Comparison of ENCODE assay signal across 1 cellular context in the genomic region with DNA sequence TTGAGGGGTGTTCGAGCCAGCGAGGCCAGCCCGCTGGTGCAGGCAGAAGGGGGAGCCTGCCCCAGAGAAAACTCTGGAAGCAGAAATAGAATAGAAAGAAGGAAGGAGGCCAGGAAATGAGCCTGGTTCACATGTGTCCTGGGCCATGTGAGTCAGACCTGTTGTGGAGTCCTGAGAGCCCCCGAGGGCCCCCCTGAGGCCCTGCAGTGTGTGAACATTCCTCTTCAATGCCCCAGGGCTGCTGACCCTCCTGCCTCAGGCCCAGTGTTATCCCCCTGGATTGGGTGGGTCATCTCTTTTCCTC.
TF ChIP-seq lines count a peak whose summit lies in the region.

No MANE protein-coding gene starts in this region.

TF ChIP-seq in GM23338, 12 proteins besides CTCF, POLR2A, EP300 and RAD21 (continued from another document):
- TF ChIP-seq, protein P1, sequence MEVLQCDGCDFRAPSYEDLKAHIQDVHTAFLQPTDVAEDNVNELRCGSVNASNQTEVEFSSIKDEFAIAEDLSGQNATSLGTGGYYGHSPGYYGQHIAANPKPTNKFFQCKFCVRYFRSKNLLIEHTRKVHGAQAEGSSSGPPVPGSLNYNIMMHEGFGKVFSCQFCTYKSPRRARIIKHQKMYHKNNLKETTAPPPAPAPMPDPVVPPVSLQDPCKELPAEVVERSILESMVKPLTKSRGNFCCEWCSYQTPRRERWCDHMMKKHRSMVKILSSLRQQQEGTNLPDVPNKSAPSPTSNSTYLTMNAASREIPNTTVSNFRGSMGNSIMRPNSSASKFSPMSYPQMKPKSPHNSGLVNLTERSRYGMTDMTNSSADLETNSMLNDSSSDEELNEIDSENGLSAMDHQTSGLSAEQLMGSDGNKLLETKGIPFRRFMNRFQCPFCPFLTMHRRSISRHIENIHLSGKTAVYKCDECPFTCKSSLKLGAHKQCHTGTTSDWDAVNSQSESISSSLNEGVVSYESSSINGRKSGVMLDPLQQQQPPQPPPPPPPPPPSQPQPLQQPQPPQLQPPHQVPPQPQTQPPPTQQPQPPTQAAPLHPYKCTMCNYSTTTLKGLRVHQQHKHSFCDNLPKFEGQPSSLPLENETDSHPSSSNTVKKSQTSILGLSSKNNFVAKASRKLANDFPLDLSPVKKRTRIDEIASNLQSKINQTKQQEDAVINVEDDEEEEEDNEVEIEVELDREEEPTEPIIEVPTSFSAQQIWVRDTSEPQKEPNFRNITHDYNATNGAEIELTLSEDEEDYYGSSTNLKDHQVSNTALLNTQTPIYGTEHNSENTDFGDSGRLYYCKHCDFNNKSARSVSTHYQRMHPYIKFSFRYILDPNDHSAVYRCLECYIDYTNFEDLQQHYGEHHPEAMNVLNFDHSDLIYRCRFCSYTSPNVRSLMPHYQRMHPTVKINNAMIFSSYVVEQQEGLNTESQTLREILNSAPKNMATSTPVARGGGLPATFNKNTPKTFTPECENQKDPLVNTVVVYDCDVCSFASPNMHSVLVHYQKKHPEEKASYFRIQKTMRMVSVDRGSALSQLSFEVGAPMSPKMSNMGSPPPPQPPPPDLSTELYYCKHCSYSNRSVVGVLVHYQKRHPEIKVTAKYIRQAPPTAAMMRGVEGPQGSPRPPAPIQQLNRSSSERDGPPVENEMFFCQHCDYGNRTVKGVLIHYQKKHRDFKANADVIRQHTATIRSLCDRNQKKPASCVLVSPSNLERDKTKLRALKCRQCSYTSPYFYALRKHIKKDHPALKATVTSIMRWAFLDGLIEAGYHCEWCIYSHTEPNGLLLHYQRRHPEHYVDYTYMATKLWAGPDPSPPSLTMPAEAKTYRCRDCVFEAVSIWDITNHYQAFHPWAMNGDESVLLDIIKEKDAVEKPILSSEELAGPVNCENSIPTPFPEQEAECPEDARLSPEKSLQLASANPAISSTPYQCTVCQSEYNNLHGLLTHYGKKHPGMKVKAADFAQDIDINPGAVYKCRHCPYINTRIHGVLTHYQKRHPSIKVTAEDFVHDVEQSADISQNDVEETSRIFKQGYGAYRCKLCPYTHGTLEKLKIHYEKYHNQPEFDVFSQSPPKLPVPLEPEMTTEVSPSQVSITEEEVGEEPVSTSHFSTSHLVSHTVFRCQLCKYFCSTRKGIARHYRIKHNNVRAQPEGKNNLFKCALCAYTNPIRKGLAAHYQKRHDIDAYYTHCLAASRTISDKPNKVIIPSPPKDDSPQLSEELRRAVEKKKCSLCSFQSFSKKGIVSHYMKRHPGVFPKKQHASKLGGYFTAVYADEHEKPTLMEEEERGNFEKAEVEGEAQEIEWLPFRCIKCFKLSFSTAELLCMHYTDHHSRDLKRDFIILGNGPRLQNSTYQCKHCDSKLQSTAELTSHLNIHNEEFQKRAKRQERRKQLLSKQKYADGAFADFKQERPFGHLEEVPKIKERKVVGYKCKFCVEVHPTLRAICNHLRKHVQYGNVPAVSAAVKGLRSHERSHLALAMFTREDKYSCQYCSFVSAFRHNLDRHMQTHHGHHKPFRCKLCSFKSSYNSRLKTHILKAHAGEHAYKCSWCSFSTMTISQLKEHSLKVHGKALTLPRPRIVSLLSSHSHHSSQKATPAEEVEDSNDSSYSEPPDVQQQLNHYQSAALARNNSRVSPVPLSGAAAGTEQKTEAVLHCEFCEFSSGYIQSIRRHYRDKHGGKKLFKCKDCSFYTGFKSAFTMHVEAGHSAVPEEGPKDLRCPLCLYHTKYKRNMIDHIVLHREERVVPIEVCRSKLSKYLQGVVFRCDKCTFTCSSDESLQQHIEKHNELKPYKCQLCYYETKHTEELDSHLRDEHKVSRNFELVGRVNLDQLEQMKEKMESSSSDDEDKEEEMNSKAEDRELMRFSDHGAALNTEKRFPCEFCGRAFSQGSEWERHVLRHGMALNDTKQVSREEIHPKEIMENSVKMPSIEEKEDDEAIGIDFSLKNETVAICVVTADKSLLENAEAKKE (CRISPR knock-in tag; IDR thresholded peaks at IDR 0.05) = no peak
